In genomic region chrX:42276982-42277690, GRCh38 we compare ENCODE assay signal across 25 cellular contexts.
DNase-seq lines count a peak whose midpoint lies in the region; ATAC-seq, FAIRE-seq and TF ChIP-seq lines count a peak whose summit lies in the region.
"Had no signal": no experiment of that assay in that cellular context is flagged by ENCODE, and none has a peak within 500 bp of the region (broad histone marks: within the 10 kb centered on the region; RNA-seq: fewer than 3 reads in every experiment).

No MANE protein-coding gene starts in this region.

- TF ChIP-seq POLR2A in A549 (IDR thresholded peaks at IDR 0.05; ENCODE audit: low read length): no peak

- no peak overlapping the region for H3K27ac ChIP-seq in A549
- no peak overlapping the region for H3K27ac ChIP-seq in pancreas
- H3K27ac ChIP-seq: C4-2B, SJSA1 had no signal

- 2% methylated on average over 3 of the region's 3 CpGs for WGBS in A549 (ENCODE audit: missing lambda C conversion rate)
- WGBS in pancreas, 2 donors: 52 to 57% methylated on average over 3 of the region's 3 CpGs

- DNase-seq in A549 (ENCODE audit: low read depth in 1 of 2, low spot score in 1 of 2) (no peak), DMS53 treated with DMSO at 0.1 percent for 48 hours (lab: John Stamatoyannopoulos, UW; ENCODE audit: unreplicated experiment) (peak; percentile 61), epithelial cell of proximal tubule (ENCODE audit: low read depth) (peak; percentile 72), renal cortical epithelial cell (ENCODE audit: low read depth) (peak; percentile 89), OCI-M1 (lab: John Stamatoyannopoulos, UW) (no peak), pons (ENCODE audit: low spot score) (no peak), pancreas (no peak)
- DNase-seq: Calu3; CD8-positive, alpha-beta T cell; DMS153; H9; KBM-7; MG63; NCI-H1105 treated with DMSO at 0.1 percent for 48 hours; NCI-H146; NCI-H1930; NCI-H446; NCI-H69; Right ventricle myocardium superior; RPMI8226; T-cell had no signal

- CTCF ChIA-PET in A549 (lab: Yijun Ruan, JAX): no interaction called here

- H3K4me3 ChIP-seq in A549: no peak overlapping the region
- H3K4me3 ChIP-seq in epithelial cell of proximal tubule (ENCODE audit: low read depth, low read length): no peak overlapping the region
- no peak overlapping the region for H3K4me3 ChIP-seq in pancreas
- H3K4me3 ChIP-seq: GM23338, MG63, SJSA1 had no signal

- ATAC-seq in A549 (no peak), pancreas (no peak)
- ATAC-seq: CD8-positive, alpha-beta T cell; GM23338; T-cell had no signal

- no peak for TF ChIP-seq CTCF in A549 (IDR thresholded peaks at IDR 0.05)
- no peak for TF ChIP-seq CTCF in epithelial cell of proximal tubule (conservative IDR thresholded peaks at IDR 0.05; ENCODE audit: low read depth, low read length)
- no peak for TF ChIP-seq CTCF in pancreas (IDR thresholded peaks at IDR 0.05)

- intact Hi-C loops in pancreas (cut with DNase I): no loop called here

- no peak for TF ChIP-seq EP300 in A549 (IDR thresholded peaks at IDR 0.05)

- H3K27me3 ChIP-seq in pancreas: peaks cover 0 to 7% (median 0%) of the 10 kb centered on the region in 4 donors
- H3K27me3 ChIP-seq: MG63, SJSA1 had no signal

- no peak overlapping the region for H3K4me2 ChIP-seq in A549
- H3K4me2 ChIP-seq: GM23338 had no signal

- H3K36me3 ChIP-seq in pancreas: no peaks in the 10 kb centered on the region
- H3K36me3 ChIP-seq: MG63, SJSA1 had no signal

- POLR2A ChIA-PET in A549 (lab: Yijun Ruan, JAX): no interaction called here

- no peaks in the 10 kb centered on the region for H3K4me1 ChIP-seq in A549
- no peaks in the 10 kb centered on the region for H3K4me1 ChIP-seq in pancreas
- H3K4me1 ChIP-seq: SJSA1 had no signal

- FAIRE-seq in A549 (lab: Jason Lieb, UNC) (peak; percentile 61), pancreas (lab: Jason Lieb, UNC) (no peak)
- FAIRE-seq: HTR-8/SVneo had no signal

- no peaks in the 10 kb centered on the region for H3K9me3 ChIP-seq in A549
- H3K9me3 ChIP-seq in pancreas: no peaks in the 10 kb centered on the region
- H3K9me3 ChIP-seq: MG63, SJSA1 had no signal

- no peak for TF ChIP-seq RAD21 in A549 (conservative IDR thresholded peaks at IDR 0.05 in 1 of 2, IDR thresholded peaks at IDR 0.05 in 1 of 2)

TF ChIP-seq in A549, 52 proteins besides CTCF, POLR2A, EP300 and RAD21:
- TF ChIP-seq PBX3 (IDR thresholded peaks at IDR 0.05) (no peak), PHF8 (IDR thresholded peaks at IDR 0.05; ENCODE audit: borderline replicate concordance, low read depth) (no peak), CHD4 (IDR thresholded peaks at IDR 0.05; ENCODE audit: borderline replicate concordance) (no peak), FOSB (CRISPR knock-in tag; IDR thresholded peaks at IDR 0.05) (no peak), FOXS1 (CRISPR knock-in tag; IDR thresholded peaks at IDR 0.05) (no peak), HEYL (CRISPR knock-in tag; IDR thresholded peaks at IDR 0.05) (no peak), KDM1A (IDR thresholded peaks at IDR 0.05; ENCODE audit: low read depth) (no peak)

Comparison
In these comparisons a context has a peak if more than half of its experiments do, and no peak if none do; other contexts are left out.
1. DNase-seq: peak in DMS53 treated with DMSO at 0.1 percent for 48 hours (single experiment), epithelial cell of proximal tubule (single experiment) and renal cortical epithelial cell (single experiment); none in A549 (0 of 2), OCI-M1 (single experiment), pons (single experiment) and pancreas (0 of 6).